Comparison of ENCODE assay signal across 2 cellular contexts in genomic region chr7:44065431-44066110, GRCh38.
TF ChIP-seq lines count a peak whose summit lies in the region.

Gene PGAM2, minus strand, starts transcription at chr7:44065567. Its CDS starts 38 bp downstream, at chr7:44065529.

TF ChIP-seq in HEK293T, 16 proteins besides CTCF, POLR2A, EP300 and RAD21:
- TF ChIP-seq FOXA1 (IDR thresholded peaks at IDR 0.05) (no peak), PKNOX1 (IDR thresholded peaks at IDR 0.05) (peak; percentile 89)
TF ChIP-seq in HEK293T: peak in this region for 1.

TF ChIP-seq in H1, 55 proteins besides CTCF, POLR2A, EP300 and RAD21 (continued from another document):
- TF ChIP-seq SUZ12 (IDR thresholded peaks at IDR 0.05; ENCODE audit: low read length) (no peak), POLR2AphosphoS5 (IDR thresholded peaks at IDR 0.05; ENCODE audit: low read depth, low read length) (0 out of 2 replicates have a peak, but pooled peaks have one; percentile 54), MAFK (IDR thresholded peaks at IDR 0.05; ENCODE audit: low read depth, low read length) (no peak), TEAD4 (IDR thresholded peaks at IDR 0.05; ENCODE audit: low read depth, low read length) (peak; percentile 77), SIN3A (conservative IDR thresholded peaks at IDR 0.05 in 1 of 2, IDR thresholded peaks at IDR 0.05 in 1 of 2; ENCODE audit: low read depth in 1 of 2, low read length in 2 of 2) (no peak), CREB1 (IDR thresholded peaks at IDR 0.05) (no peak), CTBP2 (IDR thresholded peaks at IDR 0.05; ENCODE audit: borderline replicate concordance, insufficient read depth, insufficient read length, low read length) (no peak), KDM5A (IDR thresholded peaks at IDR 0.05; ENCODE audit: low read length) (no peak), KDM4A (IDR thresholded peaks at IDR 0.05; ENCODE audit: low read depth, low read length, severe bottlenecking) (no peak), MAX (IDR thresholded peaks at IDR 0.05) (peak; percentile 62), SIRT6 (IDR thresholded peaks at IDR 0.05; ENCODE audit: low read length) (no peak), SP1 (IDR thresholded peaks at IDR 0.05; ENCODE audit: low read depth, low read length) (peak; percentile 47; the same call in 1 of the 2 replicates), TAF1 (IDR thresholded peaks at IDR 0.05; ENCODE audit: low read depth, low read length) (no peak), TBP (IDR thresholded peaks at IDR 0.05; ENCODE audit: low read depth, low read length) (no peak), GTF2F1 (IDR thresholded peaks at IDR 0.05; ENCODE audit: borderline replicate concordance, low read depth, low read length) (no peak)
- TF ChIP-seq, protein P1, sequence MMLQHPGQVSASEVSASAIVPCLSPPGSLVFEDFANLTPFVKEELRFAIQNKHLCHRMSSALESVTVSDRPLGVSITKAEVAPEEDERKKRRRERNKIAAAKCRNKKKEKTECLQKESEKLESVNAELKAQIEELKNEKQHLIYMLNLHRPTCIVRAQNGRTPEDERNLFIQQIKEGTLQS (IDR thresholded peaks at IDR 0.05; ENCODE audit: insufficient read depth, low read depth, low read length) = no peak
- TF ChIP-seq, protein P2, sequence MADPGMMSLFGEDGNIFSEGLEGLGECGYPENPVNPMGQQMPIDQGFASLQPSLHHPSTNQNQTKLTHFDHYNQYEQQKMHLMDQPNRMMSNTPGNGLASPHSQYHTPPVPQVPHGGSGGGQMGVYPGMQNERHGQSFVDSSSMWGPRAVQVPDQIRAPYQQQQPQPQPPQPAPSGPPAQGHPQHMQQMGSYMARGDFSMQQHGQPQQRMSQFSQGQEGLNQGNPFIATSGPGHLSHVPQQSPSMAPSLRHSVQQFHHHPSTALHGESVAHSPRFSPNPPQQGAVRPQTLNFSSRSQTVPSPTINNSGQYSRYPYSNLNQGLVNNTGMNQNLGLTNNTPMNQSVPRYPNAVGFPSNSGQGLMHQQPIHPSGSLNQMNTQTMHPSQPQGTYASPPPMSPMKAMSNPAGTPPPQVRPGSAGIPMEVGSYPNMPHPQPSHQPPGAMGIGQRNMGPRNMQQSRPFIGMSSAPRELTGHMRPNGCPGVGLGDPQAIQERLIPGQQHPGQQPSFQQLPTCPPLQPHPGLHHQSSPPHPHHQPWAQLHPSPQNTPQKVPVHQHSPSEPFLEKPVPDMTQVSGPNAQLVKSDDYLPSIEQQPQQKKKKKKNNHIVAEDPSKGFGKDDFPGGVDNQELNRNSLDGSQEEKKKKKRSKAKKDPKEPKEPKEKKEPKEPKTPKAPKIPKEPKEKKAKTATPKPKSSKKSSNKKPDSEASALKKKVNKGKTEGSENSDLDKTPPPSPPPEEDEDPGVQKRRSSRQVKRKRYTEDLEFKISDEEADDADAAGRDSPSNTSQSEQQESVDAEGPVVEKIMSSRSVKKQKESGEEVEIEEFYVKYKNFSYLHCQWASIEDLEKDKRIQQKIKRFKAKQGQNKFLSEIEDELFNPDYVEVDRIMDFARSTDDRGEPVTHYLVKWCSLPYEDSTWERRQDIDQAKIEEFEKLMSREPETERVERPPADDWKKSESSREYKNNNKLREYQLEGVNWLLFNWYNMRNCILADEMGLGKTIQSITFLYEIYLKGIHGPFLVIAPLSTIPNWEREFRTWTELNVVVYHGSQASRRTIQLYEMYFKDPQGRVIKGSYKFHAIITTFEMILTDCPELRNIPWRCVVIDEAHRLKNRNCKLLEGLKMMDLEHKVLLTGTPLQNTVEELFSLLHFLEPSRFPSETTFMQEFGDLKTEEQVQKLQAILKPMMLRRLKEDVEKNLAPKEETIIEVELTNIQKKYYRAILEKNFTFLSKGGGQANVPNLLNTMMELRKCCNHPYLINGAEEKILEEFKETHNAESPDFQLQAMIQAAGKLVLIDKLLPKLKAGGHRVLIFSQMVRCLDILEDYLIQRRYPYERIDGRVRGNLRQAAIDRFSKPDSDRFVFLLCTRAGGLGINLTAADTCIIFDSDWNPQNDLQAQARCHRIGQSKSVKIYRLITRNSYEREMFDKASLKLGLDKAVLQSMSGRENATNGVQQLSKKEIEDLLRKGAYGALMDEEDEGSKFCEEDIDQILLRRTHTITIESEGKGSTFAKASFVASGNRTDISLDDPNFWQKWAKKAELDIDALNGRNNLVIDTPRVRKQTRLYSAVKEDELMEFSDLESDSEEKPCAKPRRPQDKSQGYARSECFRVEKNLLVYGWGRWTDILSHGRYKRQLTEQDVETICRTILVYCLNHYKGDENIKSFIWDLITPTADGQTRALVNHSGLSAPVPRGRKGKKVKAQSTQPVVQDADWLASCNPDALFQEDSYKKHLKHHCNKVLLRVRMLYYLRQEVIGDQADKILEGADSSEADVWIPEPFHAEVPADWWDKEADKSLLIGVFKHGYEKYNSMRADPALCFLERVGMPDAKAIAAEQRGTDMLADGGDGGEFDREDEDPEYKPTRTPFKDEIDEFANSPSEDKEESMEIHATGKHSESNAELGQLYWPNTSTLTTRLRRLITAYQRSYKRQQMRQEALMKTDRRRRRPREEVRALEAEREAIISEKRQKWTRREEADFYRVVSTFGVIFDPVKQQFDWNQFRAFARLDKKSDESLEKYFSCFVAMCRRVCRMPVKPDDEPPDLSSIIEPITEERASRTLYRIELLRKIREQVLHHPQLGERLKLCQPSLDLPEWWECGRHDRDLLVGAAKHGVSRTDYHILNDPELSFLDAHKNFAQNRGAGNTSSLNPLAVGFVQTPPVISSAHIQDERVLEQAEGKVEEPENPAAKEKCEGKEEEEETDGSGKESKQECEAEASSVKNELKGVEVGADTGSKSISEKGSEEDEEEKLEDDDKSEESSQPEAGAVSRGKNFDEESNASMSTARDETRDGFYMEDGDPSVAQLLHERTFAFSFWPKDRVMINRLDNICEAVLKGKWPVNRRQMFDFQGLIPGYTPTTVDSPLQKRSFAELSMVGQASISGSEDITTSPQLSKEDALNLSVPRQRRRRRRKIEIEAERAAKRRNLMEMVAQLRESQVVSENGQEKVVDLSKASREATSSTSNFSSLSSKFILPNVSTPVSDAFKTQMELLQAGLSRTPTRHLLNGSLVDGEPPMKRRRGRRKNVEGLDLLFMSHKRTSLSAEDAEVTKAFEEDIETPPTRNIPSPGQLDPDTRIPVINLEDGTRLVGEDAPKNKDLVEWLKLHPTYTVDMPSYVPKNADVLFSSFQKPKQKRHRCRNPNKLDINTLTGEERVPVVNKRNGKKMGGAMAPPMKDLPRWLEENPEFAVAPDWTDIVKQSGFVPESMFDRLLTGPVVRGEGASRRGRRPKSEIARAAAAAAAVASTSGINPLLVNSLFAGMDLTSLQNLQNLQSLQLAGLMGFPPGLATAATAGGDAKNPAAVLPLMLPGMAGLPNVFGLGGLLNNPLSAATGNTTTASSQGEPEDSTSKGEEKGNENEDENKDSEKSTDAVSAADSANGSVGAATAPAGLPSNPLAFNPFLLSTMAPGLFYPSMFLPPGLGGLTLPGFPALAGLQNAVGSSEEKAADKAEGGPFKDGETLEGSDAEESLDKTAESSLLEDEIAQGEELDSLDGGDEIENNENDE (IDR thresholded peaks at IDR 0.05; ENCODE audit: insufficient replicate concordance, low read length) = no peak
- TF ChIP-seq, protein P3, sequence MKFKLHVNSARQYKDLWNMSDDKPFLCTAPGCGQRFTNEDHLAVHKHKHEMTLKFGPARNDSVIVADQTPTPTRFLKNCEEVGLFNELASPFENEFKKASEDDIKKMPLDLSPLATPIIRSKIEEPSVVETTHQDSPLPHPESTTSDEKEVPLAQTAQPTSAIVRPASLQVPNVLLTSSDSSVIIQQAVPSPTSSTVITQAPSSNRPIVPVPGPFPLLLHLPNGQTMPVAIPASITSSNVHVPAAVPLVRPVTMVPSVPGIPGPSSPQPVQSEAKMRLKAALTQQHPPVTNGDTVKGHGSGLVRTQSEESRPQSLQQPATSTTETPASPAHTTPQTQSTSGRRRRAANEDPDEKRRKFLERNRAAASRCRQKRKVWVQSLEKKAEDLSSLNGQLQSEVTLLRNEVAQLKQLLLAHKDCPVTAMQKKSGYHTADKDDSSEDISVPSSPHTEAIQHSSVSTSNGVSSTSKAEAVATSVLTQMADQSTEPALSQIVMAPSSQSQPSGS (IDR thresholded peaks at IDR 0.05; ENCODE audit: low read length) = no peak
